Comparison of ENCODE assay signal across 14 cellular contexts in the genomic region with DNA sequence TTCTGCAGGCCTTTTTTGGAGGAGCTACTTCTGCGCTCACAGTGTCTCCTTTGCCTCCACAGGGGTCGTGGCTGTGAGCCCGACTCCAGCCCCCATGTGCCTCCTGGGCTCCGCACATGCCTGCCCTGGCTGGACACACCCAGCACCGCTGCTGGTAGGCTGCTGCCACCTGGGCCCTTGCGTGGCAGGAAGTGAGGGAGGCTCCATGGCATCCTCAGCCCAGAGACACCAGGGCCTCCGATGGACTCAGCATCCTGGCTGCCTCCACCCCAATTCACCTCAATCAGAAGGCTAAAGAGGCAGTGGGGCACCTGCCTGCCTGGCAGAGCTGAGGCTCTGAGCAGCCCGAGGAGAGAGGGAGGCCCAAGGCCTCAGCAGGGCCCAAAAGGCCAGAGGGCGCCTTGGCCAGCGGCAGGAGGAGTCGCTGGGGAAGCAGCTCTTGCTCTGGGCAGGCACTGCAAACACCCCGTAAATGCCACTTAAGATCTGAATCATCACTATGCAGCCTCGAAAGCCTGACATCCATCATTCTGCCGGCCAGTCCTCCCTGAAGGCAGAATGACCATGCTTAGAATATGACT.
"Had no signal": no experiment of that assay in that cellular context is flagged by ENCODE, and none has a peak within 500 bp of the region (broad histone marks: within the 10 kb centered on the region; RNA-seq: fewer than 3 reads in every experiment).

No MANE protein-coding gene starts in this region.

- ATAC-seq: effector memory CD8-positive, alpha-beta T cell; naive thymus-derived CD4-positive, alpha-beta T cell; right lobe of liver had no signal

- H3K27ac ChIP-seq: epithelial cell of prostate, hepatocyte, neutrophil, right lobe of liver had no signal

- H3K79me2 ChIP-seq: hepatocyte had no signal

- H3K27me3 ChIP-seq: hepatocyte, neutrophil, right lobe of liver had no signal

- H3K4me2 ChIP-seq: hepatocyte had no signal

- H3K4me1 ChIP-seq: right lobe of liver had no signal

- H2AFZ ChIP-seq: hepatocyte had no signal

- DNase-seq: activated CD4-positive, alpha-beta T cell treated with anti-CD3 and anti-CD28 coated beads, Interleukin-2, amount 50 U/mL, for 1 hour; activated CD4-positive, CD25-positive, alpha-beta regulatory T cell; activated effector memory CD4-positive, alpha-beta T cell treated with Interleukin-2 at 50 U/mL for 16 hours; activated naive CD8-positive, alpha-beta T cell treated with anti-CD3 and anti-CD28 coated beads, Interleukin-2, amount 10 ng/mL, durations not matched to agents 7 days and 5 days; cerebellar nuclear complex; effector memory CD8-positive, alpha-beta T cell; naive thymus-derived CD4-positive, alpha-beta T cell; stimulated activated CD4-positive, alpha-beta T cell treated with anti-CD3 and anti-CD28 coated beads, Interleukin-2, amount 100 ng/mL, for 48 hours; stimulated activated naive CD4-positive, alpha-beta T cell treated with Interleukin-2 at 50 U/mL for 16 hours; T-helper 2 cell had no signal

- H3K9me3 ChIP-seq: neutrophil, right lobe of liver had no signal

- H3K4me3 ChIP-seq: hepatocyte, right lobe of liver had no signal

- H3K36me3 ChIP-seq: neutrophil, right lobe of liver had no signal
